In genomic region chr1:206101351-206101750, GRCh38 we compare ENCODE assay signal across 34 cellular contexts. TPM values are rescaled to one million over a fixed set of nuclear protein-coding genes. Genes with fewer than 3 reads are reported as not detected.
"Had no signal": no experiment of that assay in that cellular context is flagged by ENCODE, and none has a peak within 500 bp of the region (broad histone marks: within the 10 kb centered on the region; RNA-seq: fewer than 3 reads in every experiment).

No MANE protein-coding gene starts in this region.

- H3K4me2 ChIP-seq: smooth muscle cell had no signal

- H3K9me3 ChIP-seq: colonic mucosa, esophagus squamous epithelium, lower lobe of right lung, mucosa of descending colon, prostate gland, right atrium auricular region, testis, tibial artery had no signal

- H3K27me3 ChIP-seq: colonic mucosa, right atrium auricular region, testis had no signal

- H3K4me3 ChIP-seq: colonic mucosa, esophagus squamous epithelium, lower lobe of right lung, mucosa of descending colon, prostate gland, right atrium auricular region, smooth muscle cell, testis, tibial artery had no signal

- H3K27ac Mint-ChIP-seq: immature natural killer cell; mesothelial cell of epicardium; natural killer cell treated with Interleukin-12 subunit alpha and Interleukin-12 subunit beta and Interleukin-15 and Interleukin-18, amount 100 ng/mL, for 72 hours; type B pancreatic cell had no signal

- H3K4me3 Mint-ChIP-seq: immature natural killer cell; memory B cell; mesothelial cell of epicardium; natural killer cell treated with Interleukin-12 subunit alpha and Interleukin-12 subunit beta and Interleukin-15 and Interleukin-18, amount 100 ng/mL, for 72 hours; neural crest cell; type B pancreatic cell had no signal

- ATAC-seq: left ventricle myocardium superior; lower lobe of right lung; mucosa of descending colon; natural killer cell treated with Interleukin-12 subunit alpha and Interleukin-12 subunit beta and Interleukin-15 and Interleukin-18, amount 100 ng/mL, for 72 hours; sciatic nerve; stimulated activated naive CD8-positive, alpha-beta T cell treated with anti-CD3 and anti-CD28 coated beads, Interleukin-15, Interleukin-2, amounts not matched to agents 100 U/mL and 50 U/mL, for 24 hours had no signal

- H3K9me3 Mint-ChIP-seq: dendritic cell treated with granulocyte-macrophage colony-stimulating factor and Interleukin-4, amounts not matched to agents 40 ng/mL and 50 ng/mL, for 4 days; immature natural killer cell; memory B cell; mesothelial cell of epicardium; naive B cell; natural killer cell treated with Interleukin-12 subunit alpha and Interleukin-12 subunit beta and Interleukin-15 and Interleukin-18, amount 100 ng/mL, for 72 hours; neural crest cell; type B pancreatic cell had no signal

- DNase-seq: colonic mucosa; effector CD8-positive, alpha-beta T cell; esophagus squamous epithelium; foreskin melanocyte; glutamatergic neuron; hypothalamus; immature natural killer cell; left ventricle myocardium superior; lower lobe of right lung; mucosa of descending colon; naive B cell; stimulated activated CD4-positive, alpha-beta T cell treated with anti-CD3 and anti-CD28 coated beads, Interleukin-12 subunit alpha, Interleukin-12 subunit beta, amount 100 ng/mL, for 4 hours; stimulated activated CD4-positive, alpha-beta T cell treated with anti-CD3 and anti-CD28 coated beads, Interleukin-1b, Interleukin-23, amount 100 ng/mL, for 48 hours; stimulated activated CD4-positive, alpha-beta T cell treated with anti-CD3 and anti-CD28 coated beads, Interleukin-4, amount 100 ng/mL, for 1 hour; stimulated activated CD8-positive, alpha-beta memory T cell treated with anti-CD3 and anti-CD28 coated beads, Interleukin-4, amount 100 ng/mL, for 48 hours; stimulated activated naive CD8-positive, alpha-beta T cell treated with anti-CD3 and anti-CD28 coated beads, Interleukin-15, Interleukin-2, amounts not matched to agents 100 U/mL and 50 U/mL, for 24 hours; substantia nigra; testis; tibial artery had no signal

- H3K4me1 Mint-ChIP-seq: immature natural killer cell had no signal

- H3K27me3 Mint-ChIP-seq: memory B cell, naive B cell had no signal

- H3K27ac ChIP-seq: colonic mucosa, esophagus squamous epithelium, lower lobe of right lung, prostate gland, right atrium auricular region, testis, tibial artery had no signal

- H3K36me3 Mint-ChIP-seq: immature natural killer cell; mesothelial cell of epicardium; naive B cell; natural killer cell treated with Interleukin-12 subunit alpha and Interleukin-12 subunit beta and Interleukin-15 and Interleukin-18, amount 100 ng/mL, for 72 hours; type B pancreatic cell had no signal

- H3K36me3 ChIP-seq: colonic mucosa, esophagus squamous epithelium, lower lobe of right lung, prostate gland, right atrium auricular region, tibial artery had no signal

- H3K4me1 ChIP-seq: colonic mucosa, prostate gland, right atrium auricular region, testis had no signal

RNA-seq across cellular contexts. Expression of gene AVPR1B, which starts 15.8 kb away (rescaled TPM):
- total RNA-seq: endothelial cell of umbilical vein; epithelial cell of proximal tubule; esophagus squamous epithelium; left ventricle myocardium superior; lower lobe of right lung; mesothelial cell of epicardium; natural killer cell treated with Interleukin-12 subunit alpha and Interleukin-12 subunit beta and Interleukin-15 and Interleukin-18, amount 100 ng/mL, for 72 hours; neural crest cell; osteoblast; prostate gland; right atrium auricular region; sciatic nerve; smooth muscle cell; testis; urinary bladder had no signal
- polyA plus RNA-seq: endothelial cell of umbilical vein, immature natural killer cell, keratinocyte, smooth muscle cell, urinary bladder had no signal

RNA-seq across cellular contexts. Expression of gene RHEX, which starts 48.4 kb away (rescaled TPM):
- total RNA-seq: endothelial cell of umbilical vein, mesothelial cell of epicardium, osteoblast, right atrium auricular region, smooth muscle cell had no signal
- polyA plus RNA-seq: endothelial cell of umbilical vein, keratinocyte, smooth muscle cell had no signal
